In the genomic region with DNA sequence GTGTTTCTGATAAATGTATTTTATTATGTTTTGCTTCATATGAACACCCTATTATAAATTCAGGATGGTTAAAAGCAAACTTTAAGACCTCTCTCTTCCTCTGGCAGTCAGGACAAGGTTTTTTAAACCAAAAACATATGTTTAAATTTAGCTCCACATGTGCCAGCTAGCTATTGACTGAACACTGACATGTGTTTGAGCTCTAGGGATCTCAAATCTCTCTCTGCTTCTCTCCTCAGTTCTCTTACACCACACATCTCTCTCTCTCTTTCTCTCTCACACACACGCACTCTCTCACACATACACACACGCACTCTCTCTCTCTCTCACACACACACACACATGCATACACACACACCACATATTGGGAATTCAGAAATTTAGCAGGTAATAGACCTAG, we compare ENCODE assay signal across 15 cellular contexts.
A peak's percentile ranks its signal among the peaks of the same experiment; 100 is the strongest.
DNase-seq lines count a peak whose midpoint lies in the region; ATAC-seq and TF ChIP-seq lines count a peak whose summit lies in the region.
"Had no signal": no experiment of that assay in that cellular context is flagged by ENCODE, and none has a peak within 500 bp of the region (broad histone marks: within the 10 kb centered on the region; RNA-seq: fewer than 3 reads in every experiment).

No MANE protein-coding gene starts in this region.

- no peaks in the 10 kb centered on the region for H3K4me1 Mint-ChIP-seq in memory B cell

- H3K4me3 ChIP-seq in AG10803 (ENCODE audit: low read length): no peak overlapping the region
- H3K4me3 ChIP-seq in adipocyte (ENCODE audit: low read length): no peak overlapping the region
- H3K4me3 ChIP-seq in smooth muscle cell: no peak overlapping the region
- H3K4me3 ChIP-seq: BLaER1 treated with 17β-estradiol and CSF1 and Interleukin-3, amounts not matched to agents 10 nM and 100 nM; GM23248 had no signal

- H3K79me2 ChIP-seq in smooth muscle cell (ENCODE audit: low read depth): no peaks in the 10 kb centered on the region

- no peaks in the 10 kb centered on the region for H3F3A ChIP-seq in smooth muscle cell (ENCODE audit: low read depth)

- no peaks in the 10 kb centered on the region for H3K27me3 Mint-ChIP-seq in memory B cell
- H3K27me3 Mint-ChIP-seq: CD4-positive, CD25-positive, alpha-beta regulatory T cell had no signal

- H3K27me3 ChIP-seq in adipocyte (replicated peaks; ENCODE audit: control insufficient read depth, insufficient read depth, low read length) (no peaks in the 10 kb centered on the region), smooth muscle cell (ENCODE audit: low read depth) (no peaks in the 10 kb centered on the region)
- H3K27me3 ChIP-seq: BLaER1 treated with 17β-estradiol and CSF1 and Interleukin-3, amounts not matched to agents 10 nM and 100 nM had no signal

- H3K36me3 ChIP-seq in adipocyte (ENCODE audit: control insufficient read depth, insufficient read depth, low read length, severe bottlenecking) (no peaks in the 10 kb centered on the region), smooth muscle cell (ENCODE audit: low read depth) (no peaks in the 10 kb centered on the region)
- H3K36me3 ChIP-seq: BLaER1 treated with 17β-estradiol and CSF1 and Interleukin-3, amounts not matched to agents 10 nM and 100 nM had no signal

- H2AFZ ChIP-seq in smooth muscle cell (ENCODE audit: low read depth): no peak overlapping the region
- H2AFZ ChIP-seq: GM23248 had no signal

- no peak overlapping the region for H3K9ac ChIP-seq in adipocyte (ENCODE audit: low read length)
- H3K9ac ChIP-seq in smooth muscle cell (ENCODE audit: low read depth): no peak overlapping the region
- H3K9ac ChIP-seq: BLaER1 treated with 17β-estradiol and CSF1 and Interleukin-3, amounts not matched to agents 10 nM and 100 nM; GM23248 had no signal

- H3K27ac ChIP-seq in smooth muscle cell (ENCODE audit: low read depth): no peak overlapping the region
- H3K27ac ChIP-seq: BLaER1 treated with 17β-estradiol and CSF1 and Interleukin-3, amounts not matched to agents 10 nM and 100 nM; GM23248 had no signal

- H3K27ac Mint-ChIP-seq in memory B cell: peak overlapping the region; percentile 1

- no peaks in the 10 kb centered on the region for H3K9me3 Mint-ChIP-seq in memory B cell
- H3K9me3 Mint-ChIP-seq: CD4-positive, CD25-positive, alpha-beta regulatory T cell had no signal

- ATAC-seq in memory B cell (ENCODE audit: low read depth) (no peak), GM21423 (IDR thresholded peaks at IDR 0.05; ENCODE audit: unreplicated experiment) (no peak), HG02642 (IDR thresholded peaks at IDR 0.05; ENCODE audit: poor library complexity, unreplicated experiment) (no peak)
- ATAC-seq: HCT116 had no signal

- H4K20me1 ChIP-seq in smooth muscle cell (ENCODE audit: low read depth): no peaks in the 10 kb centered on the region
- H4K20me1 ChIP-seq: BLaER1 treated with 17β-estradiol and CSF1 and Interleukin-3, amounts not matched to agents 10 nM and 100 nM had no signal

- H3K36me3 Mint-ChIP-seq in memory B cell: no peaks in the 10 kb centered on the region

- 91% methylated on average over 2 of the region's 2 CpGs for WGBS in smooth muscle cell (ENCODE audit: low lambda C conversion rate)

- H3K4me1 ChIP-seq in adipocyte (ENCODE audit: control insufficient read depth, insufficient read depth, low read length) (peaks cover 18% of the 10 kb centered on the region), smooth muscle cell (ENCODE audit: low read depth) (no peaks in the 10 kb centered on the region)
- H3K4me1 ChIP-seq: BLaER1 treated with 17β-estradiol and CSF1 and Interleukin-3, amounts not matched to agents 10 nM and 100 nM had no signal

- no peak overlapping the region for H3K4me2 ChIP-seq in smooth muscle cell
- H3K4me2 ChIP-seq: BLaER1 treated with 17β-estradiol and CSF1 and Interleukin-3, amounts not matched to agents 10 nM and 100 nM had no signal

- H3K4me3 Mint-ChIP-seq in memory B cell: no peak overlapping the region
- H3K4me3 Mint-ChIP-seq: CD4-positive, CD25-positive, alpha-beta regulatory T cell had no signal

- TF ChIP-seq CTCF in AG10803 (conservative IDR thresholded peaks at IDR 0.05; ENCODE audit: low read length): no peak
- TF ChIP-seq CTCF in smooth muscle cell (IDR thresholded peaks at IDR 0.05; ENCODE audit: borderline replicate concordance, insufficient read depth, poor library complexity, severe bottlenecking): no peak

- DNase-seq in AG10803 (ENCODE audit: low read depth): peak; percentile 39
- DNase-seq in NCI-H1694 treated with DMSO at 0.1 percent for 48 hours (lab: John Stamatoyannopoulos, UW): peak; percentile 17
- peak; percentile 33 for DNase-seq in adipocyte (ENCODE audit: low read depth)
- no peak for DNase-seq in memory B cell (ENCODE audit: low spot score in 2 of 2)
- DNase-seq in smooth muscle cell (lab: John Stamatoyannopoulos, UW; ENCODE audit: unreplicated experiment): no peak
- no peak for DNase-seq in SKM-1 treated with dmso at 0.1 percent for 144 hours (lab: John Stamatoyannopoulos, UW; ENCODE audit: unreplicated experiment)
- DNase-seq: 8988T; Calu3; CD4-positive, CD25-positive, alpha-beta regulatory T cell; DMS 273 treated with DMSO at 0.1 percent for 48 hours; GM23248 had no signal

- H3K9me3 ChIP-seq in adipocyte (ENCODE audit: control insufficient read depth, low read length): no peaks in the 10 kb centered on the region
- H3K9me3 ChIP-seq in smooth muscle cell (replicated peaks; ENCODE audit: low read depth): no peaks in the 10 kb centered on the region
- H3K9me3 ChIP-seq: BLaER1 treated with 17β-estradiol and CSF1 and Interleukin-3, amounts not matched to agents 10 nM and 100 nM had no signal

Comparison
In these comparisons a context has a peak if more than half of its experiments do, and no peak if none do; other contexts are left out.
1. DNase-seq: peak in AG10803 (single experiment), NCI-H1694 treated with DMSO at 0.1 percent for 48 hours (single experiment) and adipocyte (single experiment); none in memory B cell (0 of 2), smooth muscle cell (single experiment) and SKM-1 treated with dmso at 0.1 percent for 144 hours (single experiment).